11 cellular contexts compared by ENCODE assay signal in genomic region chr6:134983823-134984222, GRCh38.
"Had no signal": no experiment of that assay in that cellular context is flagged by ENCODE, and none has a peak within 500 bp of the region (broad histone marks: within the 10 kb centered on the region; RNA-seq: fewer than 3 reads in every experiment).

No MANE protein-coding gene starts in this region.

- H3K4me3 Mint-ChIP-seq: naive thymus-derived CD8-positive, alpha-beta T cell had no signal

- DNase-seq: activated T-cell treated with anti-CD3 and anti-CD28 coated beads for 4 hours; effector CD8-positive, alpha-beta T cell; naive thymus-derived CD8-positive, alpha-beta T cell; occipital lobe; psoas muscle; Right ventricle myocardium superior; SK-N-SH; spleen; stimulated activated CD4-positive, alpha-beta T cell treated with anti-CD3 and anti-CD28 coated beads, Interleukin-1b, Interleukin-23, amount 100 ng/mL, for 48 hours; stimulated activated naive CD4-positive, alpha-beta T cell had no signal

- ATAC-seq: naive thymus-derived CD8-positive, alpha-beta T cell; psoas muscle; sciatic nerve had no signal

- H3K9me3 ChIP-seq: psoas muscle, SK-N-SH, spleen had no signal

- H3K27me3 Mint-ChIP-seq: naive thymus-derived CD8-positive, alpha-beta T cell had no signal

- H3K9me3 Mint-ChIP-seq: naive thymus-derived CD8-positive, alpha-beta T cell had no signal
